14 cellular contexts compared by ENCODE assay signal in genomic region chr16:31002810-31003209, GRCh38. TPM values are rescaled to one million over a fixed set of nuclear protein-coding genes. Genes with fewer than 3 reads are reported as not detected.
DNase-seq lines count a peak whose midpoint lies in the region; TF ChIP-seq lines count a peak whose summit lies in the region.
"Had no signal": no experiment of that assay in that cellular context is flagged by ENCODE, and none has a peak within 500 bp of the region (broad histone marks: within the 10 kb centered on the region; RNA-seq: fewer than 3 reads in every experiment).

No MANE protein-coding gene starts in this region.

- H3K4me1 Mint-ChIP-seq in neural progenitor cell: peaks cover 19% of the 10 kb centered on the region
- H3K4me1 Mint-ChIP-seq: IgD-negative memory B cell had no signal

- H3K4me1 ChIP-seq in mammary epithelial cell (ENCODE audit: insufficient read depth, low read length) (peaks cover 24% of the 10 kb centered on the region), neural progenitor cell (no peaks in the 10 kb centered on the region), thymus (ENCODE audit: control insufficient read depth, insufficient read depth, low read length) (no peaks in the 10 kb centered on the region)

- no peak overlapping the region for H3K27ac Mint-ChIP-seq in neural progenitor cell
- H3K27ac Mint-ChIP-seq: IgD-negative memory B cell had no signal

- peaks cover 8% of the 10 kb centered on the region for H3F3A ChIP-seq in neural progenitor cell (ENCODE audit: low read depth)

- no peak for TF ChIP-seq CTCF in mammary epithelial cell (conservative IDR thresholded peaks at IDR 0.05 in 1 of 2, IDR thresholded peaks at IDR 0.05 in 1 of 2; ENCODE audit: extremely low read depth in 1 of 2, insufficient read depth in 1 of 2, low read depth in 1 of 2, low read length in 2 of 2)
- TF ChIP-seq CTCF in neural progenitor cell (IDR thresholded peaks at IDR 0.05): no peak

- H3K4me2 ChIP-seq in mammary epithelial cell (ENCODE audit: insufficient read depth, low read depth, low read length): no peak overlapping the region
- no peak overlapping the region for H3K4me2 ChIP-seq in neural progenitor cell

- H3K9ac ChIP-seq in mammary epithelial cell (ENCODE audit: insufficient read depth, low read length) (no peak overlapping the region), neural progenitor cell (peak overlapping the region; percentile 29)

- no peaks in the 10 kb centered on the region for H3K36me3 Mint-ChIP-seq in neural progenitor cell

- intact Hi-C loops in mammary epithelial cell (cut with micrococcal nuclease): no loop called here

- no peaks in the 10 kb centered on the region for H3K9me3 Mint-ChIP-seq in neural progenitor cell
- H3K9me3 Mint-ChIP-seq: IgD-negative memory B cell had no signal

- H3K9me3 ChIP-seq in mammary epithelial cell (replicated peaks; ENCODE audit: insufficient read depth, low read length) (no peaks in the 10 kb centered on the region), neural progenitor cell (ENCODE audit: low read depth) (no peaks in the 10 kb centered on the region), thymus (ENCODE audit: control insufficient read depth) (no peaks in the 10 kb centered on the region)
- H3K9me3 ChIP-seq: Peyer's patch had no signal

- BruUV-seq in mammary epithelial cell (replicated peaks; lab: Mats Ljungman, UMichigan): no TSS peak

- H3K27ac ChIP-seq in mammary epithelial cell (ENCODE audit: insufficient read depth, low read depth, low read length): no peak overlapping the region
- no peak overlapping the region for H3K27ac ChIP-seq in neural progenitor cell
- H3K27ac ChIP-seq in thymus (ENCODE audit: low read depth): peak overlapping the region; percentile 21
- H3K27ac ChIP-seq: Peyer's patch had no signal

- CTCF ChIA-PET in mammary epithelial cell (lab: Charles Lee; ENCODE audit: low non-redundant PET): no interaction called here

- H3K36me3 ChIP-seq in mammary epithelial cell (ENCODE audit: insufficient read depth, low read length) (no peaks in the 10 kb centered on the region), neural progenitor cell (no peaks in the 10 kb centered on the region), thymus (ENCODE audit: control insufficient read depth, insufficient read depth) (no peaks in the 10 kb centered on the region)
- H3K36me3 ChIP-seq: Peyer's patch had no signal

- H3K27me3 Mint-ChIP-seq in neural progenitor cell (ENCODE audit: insufficient read depth, low read depth): peaks cover 3% of the 10 kb centered on the region

- no peak overlapping the region for H3K4me3 ChIP-seq in mammary epithelial cell (replicated peaks in 1 of 3; ENCODE audit: insufficient read depth in 1 of 3, low read depth in 2 of 3, low read length in 3 of 3)
- no peak overlapping the region for H3K4me3 ChIP-seq in neural progenitor cell
- no peak overlapping the region for H3K4me3 ChIP-seq in thymus (ENCODE audit: low read length)
- H3K4me3 ChIP-seq: Peyer's patch had no signal

- H3K4me3 Mint-ChIP-seq in neural progenitor cell: no peak overlapping the region
- H3K4me3 Mint-ChIP-seq: IgD-negative memory B cell had no signal

- H3K27me3 ChIP-seq in mammary epithelial cell (ENCODE audit: insufficient read depth, low read length) (no peaks in the 10 kb centered on the region), neural progenitor cell (peaks cover 14% of the 10 kb centered on the region), thymus (ENCODE audit: control insufficient read depth, insufficient read depth) (peaks cover 4% of the 10 kb centered on the region)
- H3K27me3 ChIP-seq: Peyer's patch had no signal

- WGBS in mammary epithelial cell (ENCODE audit: low coverage, missing lambda C conversion rate): 52% methylated on average over 6 of the region's 6 CpGs
- 94% methylated on average over 6 of the region's 6 CpGs for WGBS in thymus

- no peaks in the 10 kb centered on the region for H3K79me2 ChIP-seq in mammary epithelial cell (ENCODE audit: insufficient read depth, low read length)
- H3K79me2 ChIP-seq in neural progenitor cell (ENCODE audit: low read depth): no peaks in the 10 kb centered on the region

- in situ Hi-C loops in mammary epithelial cell (cut with MboI; ENCODE audit: low sequenced_read_pairs in 2 of 2): no loop called here

- H4K20me1 ChIP-seq in mammary epithelial cell (ENCODE audit: insufficient read depth, low read length) (no peaks in the 10 kb centered on the region), neural progenitor cell (ENCODE audit: low read depth) (peaks cover 12% of the 10 kb centered on the region)

- H2AFZ ChIP-seq in mammary epithelial cell (ENCODE audit: low read depth, low read length) (peak overlapping the region; percentile 79), neural progenitor cell (replicated peaks) (no peak overlapping the region)

- DNase-seq in NCI-H82 (lab: John Stamatoyannopoulos, UW) (peak; percentile 43), NCI-H82 treated with DMSO at 0.1 percent for 48 hours (lab: John Stamatoyannopoulos, UW; ENCODE audit: unreplicated experiment) (no peak), mammary epithelial cell (no peak), neural progenitor cell (ENCODE audit: low spot score) (no peak), NCI-H1048 (lab: John Stamatoyannopoulos, UW) (no peak), retina (no peak)
- DNase-seq in activated CD4-positive, CD25-positive, alpha-beta regulatory T cell (lab: John Stamatoyannopoulos, UW): no peak
- DNase-seq: C1 segment of cervical spinal cord, DMS53, NCI-H146, Peyer's patch, Right ventricle myocardium superior had no signal

- dilution Hi-C loops in mammary epithelial cell (cut with HindIII; ENCODE audit: low sequenced_read_pairs): loop anchor here (5.0 kb wide), 3 partner anchors 34 to 69 kb away; partner anchors contain the start of genes ZNF646 and ZNF668

RNA-seq across cellular contexts. Expression of gene STX1B, which starts 7.6 kb away (rescaled TPM):
- total RNA-seq in mammary epithelial cell (1 to 10 TPM in 1 of 2 donors, under 1 TPM in 1; 0.33 to 1.1 TPM), neural progenitor cell (ENCODE audit: low replicate concordance) (6.6 and 7.3 TPM in 2 replicates)
- polyA plus RNA-seq in mammary epithelial cell (0.80 TPM), thymus (1.0 TPM)
- 0.16 TPM for polyA minus RNA-seq in mammary epithelial cell

RNA-seq across cellular contexts. Expression of gene HSD3B7, which starts 17.8 kb away (rescaled TPM):
- total RNA-seq in mammary epithelial cell: 1 to 10 TPM; 3.8 to 3.9 TPM
- 3.3 TPM for polyA plus RNA-seq in mammary epithelial cell
- 1.1 TPM for polyA minus RNA-seq in mammary epithelial cell
- total RNA-seq in neural progenitor cell (ENCODE audit: low replicate concordance): 1.4 and 2.9 TPM in 2 replicates
- 8.4 TPM for polyA plus RNA-seq in thymus
- polyA plus RNA-seq: IgD-negative memory B cell had no signal

RNA-seq across cellular contexts. Expression of gene STX4, which starts 30.5 kb away (rescaled TPM):
- total RNA-seq in mammary epithelial cell: 10 to 100 TPM; 13.3 to 64.3 TPM
- polyA plus RNA-seq in mammary epithelial cell: 46.1 TPM
- 73.1 TPM for polyA minus RNA-seq in mammary epithelial cell
- total RNA-seq in neural progenitor cell (ENCODE audit: low replicate concordance): 6.6 and 13.3 TPM in 2 replicates
- polyA plus RNA-seq in thymus: 108 TPM

RNA-seq across cellular contexts. Expression of gene SETD1A, which starts 45.3 kb away (rescaled TPM):
- total RNA-seq in mammary epithelial cell (10 to 100 TPM in 1 of 2 donors, 1 to 10 TPM in 1; 8.5 to 14.8 TPM), neural progenitor cell (ENCODE audit: low replicate concordance) (3.2 and 5.8 TPM in 2 replicates)
- polyA plus RNA-seq in mammary epithelial cell (2.6 TPM), thymus (13.1 TPM)
- 10.4 TPM for polyA minus RNA-seq in mammary epithelial cell

RNA-seq across cellular contexts. Expression of gene ORAI3, which starts 53.9 kb away (rescaled TPM):
- total RNA-seq in mammary epithelial cell (10 to 100 TPM; 31.7 to 37.2 TPM), neural progenitor cell (ENCODE audit: low replicate concordance) (10.2 and 20.1 TPM in 2 replicates)
- polyA plus RNA-seq in mammary epithelial cell (31.2 TPM), thymus (26.4 TPM)
- 29.5 TPM for polyA minus RNA-seq in mammary epithelial cell
